Comparison of ENCODE assay signal across 12 cellular contexts in the genomic region with DNA sequence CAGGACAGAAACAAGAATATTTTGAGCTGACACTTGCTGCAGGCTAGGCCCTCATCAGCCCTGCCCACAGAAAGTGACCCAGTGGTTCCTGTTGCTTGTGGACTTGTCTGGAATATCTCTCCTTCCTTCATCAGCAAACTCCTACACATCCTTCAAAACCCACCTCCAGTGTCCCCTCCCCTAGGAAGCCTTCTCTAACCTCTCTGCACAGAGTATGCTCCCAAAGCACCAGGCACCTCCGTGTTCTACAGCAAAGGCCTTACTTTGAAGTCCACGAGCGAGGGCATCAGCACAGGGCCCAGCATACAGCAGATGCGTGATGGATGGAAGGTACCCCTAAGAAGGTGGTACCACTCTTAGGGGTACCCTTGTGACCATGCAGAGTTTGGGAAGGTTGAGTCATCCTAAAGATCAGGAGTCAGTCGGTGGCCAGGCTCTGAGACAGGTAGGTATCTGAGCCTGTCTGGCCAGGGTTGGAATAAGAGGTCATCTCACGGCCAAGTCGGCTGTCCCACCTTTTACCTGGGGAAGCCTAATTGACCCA. TPM values are rescaled to one million over a fixed set of nuclear protein-coding genes. Genes with fewer than 3 reads are reported as not detected.
DNase-seq lines count a peak whose midpoint lies in the region; ATAC-seq and TF ChIP-seq lines count a peak whose summit lies in the region.
"Had no signal": no experiment of that assay in that cellular context is flagged by ENCODE, and none has a peak within 500 bp of the region (broad histone marks: within the 10 kb centered on the region; RNA-seq: fewer than 3 reads in every experiment).

No MANE protein-coding gene starts in this region.

- H3K36me3 ChIP-seq in right atrium auricular region: no peaks in the 10 kb centered on the region

- TF ChIP-seq CTCF in type B pancreatic cell (conservative IDR thresholded peaks at IDR 0.05): no peak
- no peak for TF ChIP-seq CTCF in right atrium auricular region (IDR thresholded peaks at IDR 0.05)

- intact Hi-C loops in activated T-helper 1 cell treated with anti-CD3 and anti-CD28 coated beads, Interleukin-12 subunit alpha, Interleukin-12 subunit beta, Interleukin-2, Interleukin-4 antibody, amounts not matched to agents 30 ng/mL and 10 ng/mL and 1 ng/mL, durations not matched to agents 14 hours and 24 hours and 36 hours (cut with micrococcal nuclease): loop anchor here (2.0 to 10.0 kb wide), 4 partner anchors 88 to 922 kb away; a partner anchor contains a TSS

- peak overlapping the region; percentile 86 for H3K27ac Mint-ChIP-seq in activated naive CD4-positive, alpha-beta T cell treated with anti-CD3 and anti-CD28 coated beads, Interleukin-2, amount 50 U/mL, for 24 hours
- H3K27ac Mint-ChIP-seq in activated T-helper 1 cell treated with anti-CD3 and anti-CD28 coated beads, Interleukin-12 subunit alpha, Interleukin-12 subunit beta, Interleukin-2, Interleukin-4 antibody, amounts not matched to agents 30 ng/mL and 10 ng/mL and 1 ng/mL, durations not matched to agents 14 hours and 24 hours and 36 hours: peak overlapping the region; percentile 73
- H3K27ac Mint-ChIP-seq in memory B cell (peak overlapping the region; percentile 96), type B pancreatic cell (peak overlapping the region; percentile 53)

- ATAC-seq in memory B cell (ENCODE audit: low read depth): no peak
- ATAC-seq in HG02938 (IDR thresholded peaks at IDR 0.05; ENCODE audit: unreplicated experiment): no peak

- H3K27ac ChIP-seq in right atrium auricular region: peak overlapping the region in 1 of 2 donors; percentile 7
- H3K27ac ChIP-seq: SK-N-MC had no signal

- H3K4me1 Mint-ChIP-seq in activated naive CD4-positive, alpha-beta T cell treated with anti-CD3 and anti-CD28 coated beads, Interleukin-2, amount 50 U/mL, for 24 hours: peaks cover 83% of the 10 kb centered on the region
- H3K4me1 Mint-ChIP-seq in activated T-helper 1 cell treated with anti-CD3 and anti-CD28 coated beads, Interleukin-12 subunit alpha, Interleukin-12 subunit beta, Interleukin-2, Interleukin-4 antibody, amounts not matched to agents 30 ng/mL and 10 ng/mL and 1 ng/mL, durations not matched to agents 14 hours and 24 hours and 36 hours (ENCODE audit: low read depth): peaks cover 75% of the 10 kb centered on the region
- H3K4me1 Mint-ChIP-seq in memory B cell (peaks cover 67% of the 10 kb centered on the region), type B pancreatic cell (ENCODE audit: unreplicated experiment) (peaks cover 52% of the 10 kb centered on the region)

- H3K9me3 ChIP-seq in right atrium auricular region: no peaks in the 10 kb centered on the region

- H3K4me1 ChIP-seq in right atrium auricular region: peaks cover 0 to 64% of the 10 kb centered on the region in 2 donors

- H3K4me3 ChIP-seq in right atrium auricular region: no peak overlapping the region
- H3K4me3 ChIP-seq: SK-N-MC had no signal

- no peaks in the 10 kb centered on the region for H3K36me3 Mint-ChIP-seq in activated naive CD4-positive, alpha-beta T cell treated with anti-CD3 and anti-CD28 coated beads, Interleukin-2, amount 50 U/mL, for 24 hours
- H3K36me3 Mint-ChIP-seq in activated T-helper 1 cell treated with anti-CD3 and anti-CD28 coated beads, Interleukin-12 subunit alpha, Interleukin-12 subunit beta, Interleukin-2, Interleukin-4 antibody, amounts not matched to agents 30 ng/mL and 10 ng/mL and 1 ng/mL, durations not matched to agents 14 hours and 24 hours and 36 hours (ENCODE audit: low read depth): peaks cover 7% of the 10 kb centered on the region
- H3K36me3 Mint-ChIP-seq in memory B cell (peaks cover 2% of the 10 kb centered on the region), type B pancreatic cell (no peaks in the 10 kb centered on the region)

- H3K9me3 Mint-ChIP-seq in activated naive CD4-positive, alpha-beta T cell treated with anti-CD3 and anti-CD28 coated beads, Interleukin-2, amount 50 U/mL, for 24 hours: no peaks in the 10 kb centered on the region
- no peaks in the 10 kb centered on the region for H3K9me3 Mint-ChIP-seq in activated T-helper 1 cell treated with anti-CD3 and anti-CD28 coated beads, Interleukin-12 subunit alpha, Interleukin-12 subunit beta, Interleukin-2, Interleukin-4 antibody, amounts not matched to agents 30 ng/mL and 10 ng/mL and 1 ng/mL, durations not matched to agents 14 hours and 24 hours and 36 hours
- H3K9me3 Mint-ChIP-seq in memory B cell (no peaks in the 10 kb centered on the region), type B pancreatic cell (no peaks in the 10 kb centered on the region)

- H3K27me3 ChIP-seq in right atrium auricular region: no peaks in the 10 kb centered on the region

- H3K27me3 Mint-ChIP-seq in activated naive CD4-positive, alpha-beta T cell treated with anti-CD3 and anti-CD28 coated beads, Interleukin-2, amount 50 U/mL, for 24 hours: no peaks in the 10 kb centered on the region
- no peaks in the 10 kb centered on the region for H3K27me3 Mint-ChIP-seq in activated T-helper 1 cell treated with anti-CD3 and anti-CD28 coated beads, Interleukin-12 subunit alpha, Interleukin-12 subunit beta, Interleukin-2, Interleukin-4 antibody, amounts not matched to agents 30 ng/mL and 10 ng/mL and 1 ng/mL, durations not matched to agents 14 hours and 24 hours and 36 hours (ENCODE audit: insufficient read depth)
- H3K27me3 Mint-ChIP-seq in memory B cell (no peaks in the 10 kb centered on the region), type B pancreatic cell (peaks cover 37% of the 10 kb centered on the region)

- peak overlapping the region; percentile 27 for H3K4me3 Mint-ChIP-seq in activated naive CD4-positive, alpha-beta T cell treated with anti-CD3 and anti-CD28 coated beads, Interleukin-2, amount 50 U/mL, for 24 hours
- peak overlapping the region; percentile 78 for H3K4me3 Mint-ChIP-seq in activated T-helper 1 cell treated with anti-CD3 and anti-CD28 coated beads, Interleukin-12 subunit alpha, Interleukin-12 subunit beta, Interleukin-2, Interleukin-4 antibody, amounts not matched to agents 30 ng/mL and 10 ng/mL and 1 ng/mL, durations not matched to agents 14 hours and 24 hours and 36 hours
- peak overlapping the region; percentile 30 for H3K4me3 Mint-ChIP-seq in memory B cell
- H3K4me3 Mint-ChIP-seq in type B pancreatic cell: peak overlapping the region; percentile 90

- DNase-seq in activated naive CD4-positive, alpha-beta T cell treated with Interleukin-2 at 50 U/mL for 16 hours: no peak
- DNase-seq in activated T-helper 1 cell treated with anti-CD3 and anti-CD28 coated beads, Interleukin-12 subunit alpha, Interleukin-12 subunit beta, Interleukin-2, Interleukin-4 antibody, amounts not matched to agents 30 ng/mL and 10 ng/mL and 1 ng/mL, durations not matched to agents 14 hours and 24 hours and 36 hours (ENCODE audit: low spot score): no peak
- DNase-seq in memory B cell (ENCODE audit: low spot score in 2 of 2) (no peak), type B pancreatic cell (ENCODE audit: extremely low spot score, unreplicated experiment) (peak; percentile 34), OCI-M2 (lab: John Stamatoyannopoulos, UW; ENCODE audit: unreplicated experiment) (no peak), right atrium auricular region (ENCODE audit: low spot score) (no peak)

RNA-seq across cellular contexts. Expression of a gene that starts 2.0 kb away (rescaled TPM):
- 5.7 and 7.3 TPM in 2 replicates for total RNA-seq in activated T-helper 1 cell treated with anti-CD3 and anti-CD28 coated beads, Interleukin-12 subunit alpha, Interleukin-12 subunit beta, Interleukin-2, Interleukin-4 antibody, amounts not matched to agents 30 ng/mL and 10 ng/mL and 1 ng/mL, durations not matched to agents 14 hours and 24 hours and 36 hours
- total RNA-seq in type B pancreatic cell (ENCODE audit: low replicate concordance) (6.9 and 14.4 TPM in 2 replicates), right atrium auricular region (10 to 100 TPM; 11.2 to 15.1 TPM)

RNA-seq across cellular contexts. Expression of a gene that starts 8.0 kb away (rescaled TPM):
- total RNA-seq in activated T-helper 1 cell treated with anti-CD3 and anti-CD28 coated beads, Interleukin-12 subunit alpha, Interleukin-12 subunit beta, Interleukin-2, Interleukin-4 antibody, amounts not matched to agents 30 ng/mL and 10 ng/mL and 1 ng/mL, durations not matched to agents 14 hours and 24 hours and 36 hours: 5.8 and 7.4 TPM in 2 replicates
- total RNA-seq in type B pancreatic cell (ENCODE audit: low replicate concordance): 0.82 and 1.7 TPM in 2 replicates
- total RNA-seq in right atrium auricular region: under 1 TPM; 0.08 to 0.44 TPM
- total RNA-seq: dermis microvascular lymphatic vessel endothelial cell, myocyte, NCI-H460 had no signal

RNA-seq across cellular contexts. Expression of a gene that starts 48.1 kb away (rescaled TPM):
- total RNA-seq in activated T-helper 1 cell treated with anti-CD3 and anti-CD28 coated beads, Interleukin-12 subunit alpha, Interleukin-12 subunit beta, Interleukin-2, Interleukin-4 antibody, amounts not matched to agents 30 ng/mL and 10 ng/mL and 1 ng/mL, durations not matched to agents 14 hours and 24 hours and 36 hours: 4.4 and 4.9 TPM in 2 replicates
- total RNA-seq in type B pancreatic cell (ENCODE audit: low replicate concordance): 33.3 and 72.0 TPM in 2 replicates
- total RNA-seq in right atrium auricular region: 10 to 100 TPM; 15.2 to 34.2 TPM

Comparison
In these comparisons a context has a peak if more than half of its experiments do, and no peak if none do; other contexts are left out.
1. H3K4me3 Mint-ChIP-seq: peak in every context shown above with its lines; median percentile 90 in type B pancreatic cell; 78 in activated T-helper 1 cell treated with anti-CD3 and anti-CD28 coated beads, Interleukin-12 subunit alpha, Interleukin-12 subunit beta, Interleukin-2, Interleukin-4 antibody, amounts not matched to agents 30 ng/mL and 10 ng/mL and 1 ng/mL, durations not matched to agents 14 hours and 24 hours and 36 hours; 30 in memory B cell; 27 in activated naive CD4-positive, alpha-beta T cell treated with anti-CD3 and anti-CD28 coated beads, Interleukin-2, amount 50 U/mL, for 24 hours.